21 cellular contexts compared by ENCODE assay signal in genomic region chr19:2615782-2616181, GRCh38.
DNase-seq lines count a peak whose midpoint lies in the region; ATAC-seq, FAIRE-seq and TF ChIP-seq lines count a peak whose summit lies in the region.
"Had no signal": no experiment of that assay in that cellular context is flagged by ENCODE, and none has a peak within 500 bp of the region (broad histone marks: within the 10 kb centered on the region; RNA-seq: fewer than 3 reads in every experiment).

No MANE protein-coding gene starts in this region.

- no peak overlapping the region for H2AFZ ChIP-seq in HepG2 (ENCODE audit: low read length)
- H2AFZ ChIP-seq: PC-9 had no signal

- no peak overlapping the region for H3K4me3 Mint-ChIP-seq in activated naive CD4-positive, alpha-beta T cell treated with anti-CD3 and anti-CD28 coated beads, Interleukin-2, amount 10 ng/mL, durations not matched to agents 7 days and 5 days
- H3K4me3 Mint-ChIP-seq in activated naive CD4-positive, alpha-beta T cell treated with anti-CD3 and anti-CD28 coated beads for 36 hours, result no peak overlapping the region
- H3K4me3 Mint-ChIP-seq in stimulated activated naive B cell treated with anti-CD40 and anti-IgM and Interleukin-4, amounts not matched to agents 10 μg/mL and 1 μg/mL and 100 μg/mL, for 72 hours, result peak overlapping the region in 1 of 2 donors; percentile 2
- H3K4me3 Mint-ChIP-seq: CD8-positive, alpha-beta T cell had no signal

- FAIRE-seq in GM12891 (lab: Jason Lieb, UNC) (peak; percentile 16), kidney (lab: Jason Lieb, UNC) (no peak), HepG2 (lab: Jason Lieb, UNC) (no peak)
- FAIRE-seq: GM12878, GM18507, H1 had no signal

- ATAC-seq in stimulated activated naive B cell treated with anti-CD40 and anti-IgM and Interleukin-4, amounts not matched to agents 10 μg/mL and 1 μg/mL and 100 μg/mL, for 72 hours (replicated peaks), result no peak
- ATAC-seq in HepG2, result no peak
- ATAC-seq in GM21576 (IDR thresholded peaks at IDR 0.05; ENCODE audit: unreplicated experiment), result no peak
- ATAC-seq: CD8-positive, alpha-beta T cell; GM12878 had no signal

- no peak overlapping the region for H3K27ac Mint-ChIP-seq in activated naive CD4-positive, alpha-beta T cell treated with anti-CD3 and anti-CD28 coated beads, Interleukin-2, amount 10 ng/mL, durations not matched to agents 7 days and 5 days
- H3K27ac Mint-ChIP-seq in activated naive CD4-positive, alpha-beta T cell treated with anti-CD3 and anti-CD28 coated beads for 36 hours, result no peak overlapping the region
- peak overlapping the region; percentile 92 for H3K27ac Mint-ChIP-seq in stimulated activated naive B cell treated with anti-CD40 and anti-IgM and Interleukin-4, amounts not matched to agents 10 μg/mL and 1 μg/mL and 100 μg/mL, for 72 hours
- H3K27ac Mint-ChIP-seq: CD8-positive, alpha-beta T cell had no signal

- TF ChIP-seq POLR2A in GM12891 (IDR thresholded peaks at IDR 0.05; ENCODE audit: low read depth, low read length) (no peak), HepG2 (IDR thresholded peaks at IDR 0.05; ENCODE audit: insufficient read depth in 1 of 2, low read depth in 2 of 2, low read length in 2 of 2) (no peak)

- CTCF ChIA-PET in activated naive CD4-positive, alpha-beta T cell treated with anti-CD3 and anti-CD28 coated beads, Interleukin-2, amount 10 ng/mL, durations not matched to agents 7 days and 5 days (lab: Charles Lee), result interaction anchor here (1.6 to 7.8 kb wide), 4 partner anchors 21 to 139 kb away, joined by 7 to 48 read pairs (median 18); partner anchors contain the start of gene GADD45B
- CTCF ChIA-PET in activated naive CD4-positive, alpha-beta T cell treated with anti-CD3 and anti-CD28 coated beads for 36 hours (lab: Charles Lee), result interaction anchor here (1.3 to 7.6 kb wide), 5 partner anchors 7 to 221 kb away, joined by 4 to 92 read pairs (median 33); no protein-coding TSS in a partner anchor
- CTCF ChIA-PET in HepG2 (lab: Yijun Ruan, JAX; ENCODE audit: low intra/inter-chr PET ratio, low total read pairs), result no interaction called here

- H3K9me3 Mint-ChIP-seq in activated naive CD4-positive, alpha-beta T cell treated with anti-CD3 and anti-CD28 coated beads, Interleukin-2, amount 10 ng/mL, durations not matched to agents 7 days and 5 days, result peaks cover 7% of the 10 kb centered on the region
- H3K9me3 Mint-ChIP-seq in activated naive CD4-positive, alpha-beta T cell treated with anti-CD3 and anti-CD28 coated beads for 36 hours, result peaks cover 8% of the 10 kb centered on the region
- H3K9me3 Mint-ChIP-seq in stimulated activated naive B cell treated with anti-CD40 and anti-IgM and Interleukin-4, amounts not matched to agents 10 μg/mL and 1 μg/mL and 100 μg/mL, for 72 hours, result peaks cover 0 to 1% of the 10 kb centered on the region in 2 donors
- H3K9me3 Mint-ChIP-seq: CD8-positive, alpha-beta T cell had no signal

- H3K9ac ChIP-seq in kidney (ENCODE audit: low read length in 2 of 2), result no peak overlapping the region
- H3K9ac ChIP-seq in HepG2 (ENCODE audit: insufficient read depth, low read depth, low read length), result no peak overlapping the region
- H3K9ac ChIP-seq: KMS-11 had no signal

- BruUV-seq in HepG2 (replicated peaks; lab: Mats Ljungman, UMichigan), result no TSS peak

- TF ChIP-seq EP300 in HepG2 (IDR thresholded peaks at IDR 0.05; ENCODE audit: low read depth in 2 of 2, low read length in 2 of 2), result no peak
- TF ChIP-seq EP300 in HepG2 (CRISPR knock-in tag; IDR thresholded peaks at IDR 0.05; ENCODE audit: borderline replicate concordance), result no peak

- intact Hi-C loops in activated naive CD4-positive, alpha-beta T cell treated with anti-CD3 and anti-CD28 coated beads for 36 hours (cut with micrococcal nuclease), result loop anchor here (10.0 kb wide), 1 partner anchor 521 kb away; the partner anchor contains the start of genes IZUMO4 and MOB3A
- intact Hi-C loops in kidney (cut with DNase I), result no loop called here
- intact Hi-C loops in HepG2 (cut with micrococcal nuclease; ENCODE audit: unreplicated experiment), result loop anchor here (10.0 kb wide), 1 partner anchor 301 kb away; no protein-coding TSS in a partner anchor

- peak; percentile 15 for DNase-seq in activated naive CD4-positive, alpha-beta T cell treated with anti-CD3 and anti-CD28 coated beads, Interleukin-2, amount 10 ng/mL, durations not matched to agents 7 days and 5 days
- DNase-seq in activated naive CD4-positive, alpha-beta T cell treated with anti-CD3 and anti-CD28 coated beads for 36 hours, result no peak
- DNase-seq in GM12891 (ENCODE audit: insufficient read length, low spot score) (no peak), kidney (peak; percentile 68), HepG2 (ENCODE audit: low spot score) (no peak), putamen (ENCODE audit: low spot score) (no peak)
- DNase-seq in stimulated activated naive B cell treated with anti-CD40 and anti-IgM and Interleukin-4, amounts not matched to agents 10 μg/mL and 1 μg/mL and 100 μg/mL, for 72 hours, result no peak
- DNase-seq: 8988T; Calu3; CD8-positive, alpha-beta T cell; EL; NCI-H1417 treated with DMSO at 0.1 percent for 48 hours; NCI-H1930; NCI-H526; PC-9 had no signal

- no peaks in the 10 kb centered on the region for H4K20me1 ChIP-seq in HepG2 (ENCODE audit: insufficient read depth, low read length)

- H3K27me3 ChIP-seq in HepG2 (ENCODE audit: control insufficient read depth in 1 of 2, insufficient read depth in 2 of 2, low read length in 2 of 2), result no peaks in the 10 kb centered on the region
- H3K27me3 ChIP-seq: SJSA1 had no signal

- H3K36me3 Mint-ChIP-seq in activated naive CD4-positive, alpha-beta T cell treated with anti-CD3 and anti-CD28 coated beads, Interleukin-2, amount 10 ng/mL, durations not matched to agents 7 days and 5 days, result no peaks in the 10 kb centered on the region
- peaks cover 2% of the 10 kb centered on the region for H3K36me3 Mint-ChIP-seq in activated naive CD4-positive, alpha-beta T cell treated with anti-CD3 and anti-CD28 coated beads for 36 hours (ENCODE audit: low read depth)
- peaks cover 6 to 22% of the 10 kb centered on the region in 2 donors for H3K36me3 Mint-ChIP-seq in stimulated activated naive B cell treated with anti-CD40 and anti-IgM and Interleukin-4, amounts not matched to agents 10 μg/mL and 1 μg/mL and 100 μg/mL, for 72 hours
- H3K36me3 Mint-ChIP-seq: CD8-positive, alpha-beta T cell had no signal

- H3K36me3 ChIP-seq in kidney (ENCODE audit: control insufficient read depth in 1 of 2, insufficient read depth in 2 of 2, low read length in 2 of 2) (no peaks in the 10 kb centered on the region), HepG2 (replicated peaks in 1 of 2; ENCODE audit: control insufficient read depth in 1 of 2, insufficient read depth in 2 of 2, low read length in 2 of 2) (no peaks in the 10 kb centered on the region)
- H3K36me3 ChIP-seq: SJSA1 had no signal

- TF ChIP-seq RAD21 in HepG2 (CRISPR knock-in tag; IDR thresholded peaks at IDR 0.05), result no peak

- peaks cover 0 to 15% of the 10 kb centered on the region in 2 donors for H3K4me1 ChIP-seq in kidney (ENCODE audit: control insufficient read depth in 1 of 2, insufficient read depth in 1 of 2, low read depth in 1 of 2, low read length in 2 of 2)
- peaks cover 46% of the 10 kb centered on the region for H3K4me1 ChIP-seq in HepG2 (ENCODE audit: insufficient read depth, low read length)

- no peak for TF ChIP-seq CTCF in kidney (IDR thresholded peaks at IDR 0.05; ENCODE audit: borderline replicate concordance, extremely low read depth, insufficient read depth)
- no peak for TF ChIP-seq CTCF in HepG2 (CRISPR knock-in tag; IDR thresholded peaks at IDR 0.05)

- in situ Hi-C loops in HepG2 (cut with HindIII; ENCODE audit: extremely low pct_ligation_motif_present, low pct_unique_long_range_greater_than_20kb), result no loop called here

- no peak overlapping the region for H3K4me2 ChIP-seq in HepG2 (ENCODE audit: low read depth, low read length)
- H3K4me2 ChIP-seq: KMS-11, PC-9 had no signal

- no peaks in the 10 kb centered on the region for H3K79me2 ChIP-seq in HepG2 (ENCODE audit: insufficient read depth, low read length)

- H3K27ac ChIP-seq in kidney (ENCODE audit: low read depth in 2 of 2, low read length in 2 of 2) (no peak overlapping the region), HepG2 (ENCODE audit: extremely low read length, insufficient read depth, low read length) (no peak overlapping the region)
- H3K27ac ChIP-seq: KMS-11, PC-9, SJSA1 had no signal

- H3K9me3 ChIP-seq in kidney (ENCODE audit: control insufficient read depth in 1 of 2, low read length in 2 of 2), result no peaks in the 10 kb centered on the region
- H3K9me3 ChIP-seq in HepG2 (ENCODE audit: low read length), result peaks cover 5% of the 10 kb centered on the region; the same call in 1 of the 2 replicates
- H3K9me3 ChIP-seq: SJSA1 had no signal

- H3K27me3 Mint-ChIP-seq in activated naive CD4-positive, alpha-beta T cell treated with anti-CD3 and anti-CD28 coated beads, Interleukin-2, amount 10 ng/mL, durations not matched to agents 7 days and 5 days, result peaks cover 20% of the 10 kb centered on the region
- no peaks in the 10 kb centered on the region for H3K27me3 Mint-ChIP-seq in activated naive CD4-positive, alpha-beta T cell treated with anti-CD3 and anti-CD28 coated beads for 36 hours (ENCODE audit: low read depth)
- H3K27me3 Mint-ChIP-seq in stimulated activated naive B cell treated with anti-CD40 and anti-IgM and Interleukin-4, amounts not matched to agents 10 μg/mL and 1 μg/mL and 100 μg/mL, for 72 hours, result no peaks in the 10 kb centered on the region

- H3K4me1 Mint-ChIP-seq in activated naive CD4-positive, alpha-beta T cell treated with anti-CD3 and anti-CD28 coated beads, Interleukin-2, amount 10 ng/mL, durations not matched to agents 7 days and 5 days, result peaks cover 67% of the 10 kb centered on the region
- peaks cover 63% of the 10 kb centered on the region for H3K4me1 Mint-ChIP-seq in activated naive CD4-positive, alpha-beta T cell treated with anti-CD3 and anti-CD28 coated beads for 36 hours (ENCODE audit: low read depth)
- H3K4me1 Mint-ChIP-seq in stimulated activated naive B cell treated with anti-CD40 and anti-IgM and Interleukin-4, amounts not matched to agents 10 μg/mL and 1 μg/mL and 100 μg/mL, for 72 hours, result peaks cover 60 to 92% of the 10 kb centered on the region in 2 donors

- WGBS in HepG2 (ENCODE audit: low lambda C conversion rate), result 100% methylated on average over 1 of the region's 6 CpGs

- H3K4me3 ChIP-seq in kidney (ENCODE audit: low read length in 2 of 2) (no peak overlapping the region), HepG2 (replicated peaks in 1 of 3; ENCODE audit: insufficient read depth in 1 of 3, low read depth in 2 of 3, low read length in 3 of 3) (no peak overlapping the region)
- H3K4me3 ChIP-seq: GM12878, PC-9, SJSA1 had no signal

- POLR2A ChIA-PET in HepG2 (lab: Yijun Ruan, JAX), result interaction anchor here (0.7 to 2.6 kb wide), 3 partner anchors 122 to 285 kb away, joined by 3 to 17 read pairs (median 7); partner anchors contain the start of gene GADD45B

TF ChIP-seq in GM12891, 5 proteins besides CTCF, POLR2A, EP300 and RAD21 (continues in another document):
- TF ChIP-seq POLR2AphosphoS5 (IDR thresholded peaks at IDR 0.05; ENCODE audit: low read depth, low read length) (no peak), SPI1 (IDR thresholded peaks at IDR 0.05; ENCODE audit: low read depth, low read length) (no peak)

TF ChIP-seq in HepG2, 621 proteins besides CTCF, POLR2A, EP300 and RAD21 (continues in another document):
- TF ChIP-seq RARG (CRISPR knock-in tag; IDR thresholded peaks at IDR 0.05; ENCODE audit: low read depth) (no peak), ARNT2 (CRISPR knock-in tag; IDR thresholded peaks at IDR 0.05; ENCODE audit: low read depth) (no peak), ZNF441 (CRISPR knock-in tag; IDR thresholded peaks at IDR 0.05; ENCODE audit: borderline replicate concordance) (no peak)

Comparison
In these comparisons a context has a peak if more than half of its experiments do, and no peak if none do; other contexts are left out.
1. DNase-seq: peak in activated naive CD4-positive, alpha-beta T cell treated with anti-CD3 and anti-CD28 coated beads, Interleukin-2, amount 10 ng/mL, durations not matched to agents 7 days and 5 days (single experiment) and kidney (single experiment); none in activated naive CD4-positive, alpha-beta T cell treated with anti-CD3 and anti-CD28 coated beads for 36 hours (single experiment), GM12891 (single experiment), stimulated activated naive B cell treated with anti-CD40 and anti-IgM and Interleukin-4, amounts not matched to agents 10 μg/mL and 1 μg/mL and 100 μg/mL, for 72 hours (single experiment), HepG2 (single experiment) and putamen (single experiment).